16 cellular contexts compared by ENCODE assay signal in the genomic region with DNA sequence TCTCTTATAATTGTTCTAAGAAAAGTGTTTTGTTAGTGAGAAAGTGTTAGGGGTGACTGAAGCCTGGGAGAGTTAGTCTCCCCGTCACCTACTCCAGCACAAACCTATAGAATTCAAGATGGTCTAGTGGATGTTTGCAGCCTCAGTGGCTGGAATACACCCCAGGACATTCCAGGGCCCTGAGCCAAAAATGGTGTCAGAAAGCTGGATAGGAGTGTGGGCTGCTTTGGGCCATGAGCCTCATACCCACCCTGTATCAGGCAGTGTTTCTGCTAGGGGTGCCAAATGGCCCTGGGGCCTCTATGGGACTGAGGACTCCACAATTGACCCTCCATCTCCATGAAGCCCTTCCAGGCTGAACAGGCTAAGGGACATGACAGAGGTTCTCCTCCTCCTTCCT.
A peak's percentile ranks its signal among the peaks of the same experiment; 100 is the strongest.
DNase-seq lines count a peak whose midpoint lies in the region; ATAC-seq, FAIRE-seq and TF ChIP-seq lines count a peak whose summit lies in the region.
"Had no signal": no experiment of that assay in that cellular context is flagged by ENCODE, and none has a peak within 500 bp of the region (broad histone marks: within the 10 kb centered on the region; RNA-seq: fewer than 3 reads in every experiment).

No MANE protein-coding gene starts in this region.

- in situ Hi-C loops in astrocyte of the cerebellum (cut with HindIII; ENCODE audit: low sequenced_read_pairs), result no loop called here

- peak; percentile 9 for FAIRE-seq in HTR-8/SVneo (lab: Jason Lieb, UNC)
- FAIRE-seq: A204.1 had no signal

- no peak for TF ChIP-seq CTCF in astrocyte of the cerebellum (IDR thresholded peaks at IDR 0.05; ENCODE audit: low read depth, low read length, missing control alignments)

- no peak for DNase-seq in HTR-8/SVneo (ENCODE audit: insufficient read length, low spot score)
- peak; percentile 32 for DNase-seq in astrocyte of the cerebellum (ENCODE audit: low read depth)
- DNase-seq in fibroblast of the conjunctiva (ENCODE audit: low read depth), result peak; percentile 32
- DNase-seq in iris pigment epithelial cell (ENCODE audit: low read depth), result peak; percentile 59
- DNase-seq in superior temporal gyrus (ENCODE audit: extremely low spot score), result no peak
- no peak for DNase-seq in NCI-H1436 (lab: John Stamatoyannopoulos, UW)
- no peak for DNase-seq in activated CD4-positive, alpha-beta T cell treated with anti-CD3 and anti-CD28 coated beads for 48 hours
- DNase-seq: COR-L47, NCI-H2029, SHP77 treated with DMSO at 0.1 percent for 48 hours had no signal

- H3K4me3 ChIP-seq in astrocyte of the cerebellum (ENCODE audit: low read depth, low read length), result no peak overlapping the region
- H3K4me3 ChIP-seq: GM12878, GM23338, MG63, Peyer's patch had no signal

- no peak for ATAC-seq in GM19395 (IDR thresholded peaks at IDR 0.05; ENCODE audit: unreplicated experiment)

Comparison
In these comparisons a context has a peak if more than half of its experiments do, and no peak if none do; other contexts are left out.
1. DNase-seq: peak in astrocyte of the cerebellum (single experiment), fibroblast of the conjunctiva (single experiment) and iris pigment epithelial cell (single experiment); none in HTR-8/SVneo (single experiment), superior temporal gyrus (single experiment), NCI-H1436 (single experiment) and activated CD4-positive, alpha-beta T cell treated with anti-CD3 and anti-CD28 coated beads for 48 hours (single experiment).